ENCODE assay signal across 1 cellular context in the genomic region with DNA sequence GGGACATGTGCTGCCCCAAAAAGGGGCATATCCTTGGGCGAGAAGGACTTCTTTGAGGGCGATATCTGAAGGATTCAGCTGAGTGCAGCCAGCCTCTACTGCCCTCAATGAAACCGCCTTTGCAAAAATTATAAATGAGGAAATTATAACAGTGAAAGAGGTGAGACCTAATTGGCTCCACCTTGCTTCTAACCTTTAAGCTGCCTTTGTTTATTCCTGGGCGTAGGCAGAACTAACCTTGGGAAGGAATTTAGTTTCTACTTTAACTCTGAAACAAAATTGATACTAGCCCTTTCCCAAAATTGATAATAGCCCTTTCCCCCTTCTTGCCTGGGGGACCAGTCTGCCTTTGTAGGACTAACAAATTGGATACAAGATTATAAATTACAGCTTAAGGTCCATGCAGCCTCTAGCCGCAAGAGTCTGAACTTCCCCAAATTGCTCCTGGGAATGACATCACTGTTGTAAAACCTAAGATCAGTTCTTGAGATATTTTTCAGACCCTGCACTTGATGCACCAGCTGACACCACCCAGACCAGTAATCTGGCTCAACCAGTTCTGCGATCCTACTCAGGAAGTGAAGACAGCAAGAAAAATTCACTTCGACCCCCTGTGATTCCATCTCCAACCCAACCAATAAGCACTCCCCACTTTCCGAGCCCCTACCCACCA.
TF ChIP-seq lines count a peak whose summit lies in the region.

No MANE protein-coding gene starts in this region.

TF ChIP-seq in K562, 482 proteins besides CTCF, POLR2A, EP300 and RAD21 (continues in another document):
- no peak for TF ChIP-seq MECOM (CRISPR knock-in tag; IDR thresholded peaks at IDR 0.05)
- peak; percentile 34; the same call in 1 of the 2 replicates for TF ChIP-seq USF1 (CRISPR knock-in tag; IDR thresholded peaks at IDR 0.05)
- no peak for TF ChIP-seq RNF2 (IDR thresholded peaks at IDR 0.05)
- no peak for TF ChIP-seq FUS (optimal IDR thresholded peaks at IDR 0.05; ENCODE audit: low read depth, low read length)
- 0 out of 2 replicates have a peak, but pooled peaks have one; percentile 26 for TF ChIP-seq MYC (IDR thresholded peaks at IDR 0.05; ENCODE audit: low read depth, low read length)
- TF ChIP-seq MYC (CRISPR knock-in tag; IDR thresholded peaks at IDR 0.05; ENCODE audit: borderline replicate concordance, low read depth), result no peak
- TF ChIP-seq RAD51 (IDR thresholded peaks at IDR 0.05; ENCODE audit: borderline replicate concordance, low read depth), result 0 out of 2 replicates have a peak, but pooled peaks have one; percentile 44
- TF ChIP-seq MEIS2 (IDR thresholded peaks at IDR 0.05; ENCODE audit: partially characterized antibody), result peak; percentile 60
- TF ChIP-seq SMARCC2 (IDR thresholded peaks at IDR 0.05; ENCODE audit: low read depth), result peak; percentile 32; the same call in 1 of the 2 replicates
- TF ChIP-seq RCOR1 (IDR thresholded peaks at IDR 0.05; ENCODE audit: borderline replicate concordance in 1 of 2, low read depth in 2 of 2, low read length in 2 of 2), result peak in 1 of 2 experiments; percentile 66; a peak in 1 of 4 replicates
- peak; percentile 60; the same call in 1 of the 2 replicates for TF ChIP-seq SMARCA4 (IDR thresholded peaks at IDR 0.05)
- TF ChIP-seq SP1 (CRISPR knock-in tag; IDR thresholded peaks at IDR 0.05), result peak; percentile 1; the same call in 1 of the 2 replicates
- TF ChIP-seq KDM5B (IDR thresholded peaks at IDR 0.05; ENCODE audit: insufficient replicate concordance, low read depth, low read length), result no peak
- TF ChIP-seq GTF2E2 (tag; IDR thresholded peaks at IDR 0.05), result 0 out of 2 replicates have a peak, but pooled peaks have one; percentile 43
- TF ChIP-seq RFX5 (IDR thresholded peaks at IDR 0.05; ENCODE audit: low read depth, low read length), result no peak
- no peak for TF ChIP-seq LARP7 (IDR thresholded peaks at IDR 0.05)
- peak; percentile 80 for TF ChIP-seq JUN (IDR thresholded peaks at IDR 0.05; ENCODE audit: borderline replicate concordance, low read depth, low read length)
- no peak for TF ChIP-seq JUN (CRISPR knock-in tag; IDR thresholded peaks at IDR 0.05; ENCODE audit: borderline replicate concordance)
- peak; percentile 70; the same call in 1 of the 2 replicates for TF ChIP-seq CREM (IDR thresholded peaks at IDR 0.05; ENCODE audit: low read depth)
- no peak for TF ChIP-seq PRMT5 (CRISPR knock-in tag; IDR thresholded peaks at IDR 0.05)
- TF ChIP-seq, protein P1, sequence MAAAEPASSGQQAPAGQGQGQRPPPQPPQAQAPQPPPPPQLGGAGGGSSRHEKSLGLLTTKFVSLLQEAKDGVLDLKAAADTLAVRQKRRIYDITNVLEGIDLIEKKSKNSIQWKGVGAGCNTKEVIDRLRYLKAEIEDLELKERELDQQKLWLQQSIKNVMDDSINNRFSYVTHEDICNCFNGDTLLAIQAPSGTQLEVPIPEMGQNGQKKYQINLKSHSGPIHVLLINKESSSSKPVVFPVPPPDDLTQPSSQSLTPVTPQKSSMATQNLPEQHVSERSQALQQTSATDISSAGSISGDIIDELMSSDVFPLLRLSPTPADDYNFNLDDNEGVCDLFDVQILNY (CRISPR knock-in tag; IDR thresholded peaks at IDR 0.05), result 0 out of 2 replicates have a peak, but pooled peaks have one; percentile 36
- TF ChIP-seq BHLHE40 (IDR thresholded peaks at IDR 0.05; ENCODE audit: low read length), result peak; percentile 16; the same call in 1 of the 2 replicates
- peak; percentile 12; the same call in 1 of the 2 replicates for TF ChIP-seq TOE1 (IDR thresholded peaks at IDR 0.05; ENCODE audit: borderline replicate concordance)
- TF ChIP-seq TOE1 (CRISPR knock-in tag; IDR thresholded peaks at IDR 0.05; ENCODE audit: borderline replicate concordance, low read depth), result no peak
- peak; percentile 98 for TF ChIP-seq ATF7 (IDR thresholded peaks at IDR 0.05)
- no peak for TF ChIP-seq RHOXF2B (CRISPR knock-in tag; conservative IDR thresholded peaks at IDR 0.05)
- no peak for TF ChIP-seq BMI1 (IDR thresholded peaks at IDR 0.05; ENCODE audit: low read length)
- TF ChIP-seq HMBOX1 (IDR thresholded peaks at IDR 0.05), result peak; percentile 73
- no peak for TF ChIP-seq FOXP1 (CRISPR knock-in tag; IDR thresholded peaks at IDR 0.05)
- TF ChIP-seq VEZF1 (CRISPR knock-in tag; IDR thresholded peaks at IDR 0.05), result no peak; the same call in 1 of the 2 replicates
- peak; percentile 4 for TF ChIP-seq ZFP36 (IDR thresholded peaks at IDR 0.05; ENCODE audit: low read depth, low read length, partially characterized antibody)
- no peak for TF ChIP-seq PBX2 (CRISPR knock-in tag; IDR thresholded peaks at IDR 0.05; ENCODE audit: low read depth)
- TF ChIP-seq PBX2 (tag; conservative IDR thresholded peaks at IDR 0.05; ENCODE audit: low read depth), result 0 out of 2 replicates have a peak, but pooled peaks have one; percentile 9
- TF ChIP-seq ZNF311 (CRISPR knock-in tag; IDR thresholded peaks at IDR 0.05), result no peak
- TF ChIP-seq NRF1 (conservative IDR thresholded peaks at IDR 0.05 in 1 of 2, IDR thresholded peaks at IDR 0.05 in 1 of 2), result peak in 1 of 2 experiments; percentile 24; a peak in 1 of 4 replicates
- no peak for TF ChIP-seq KDM1A (IDR thresholded peaks at IDR 0.05)
- peak; percentile 73 for TF ChIP-seq ARID1B (IDR thresholded peaks at IDR 0.05)
- TF ChIP-seq HIVEP1 (CRISPR knock-in tag; IDR thresholded peaks at IDR 0.05), result no peak
- TF ChIP-seq SMARCE1 (IDR thresholded peaks at IDR 0.05), result peak; percentile 73; the same call in 1 of the 2 replicates
- 0 out of 2 replicates have a peak, but pooled peaks have one; percentile 52 for TF ChIP-seq TFAP4 (CRISPR knock-in tag; IDR thresholded peaks at IDR 0.05; ENCODE audit: borderline replicate concordance)
- TF ChIP-seq TEAD4 (IDR thresholded peaks at IDR 0.05; ENCODE audit: low read length), result peak; percentile 42; the same call in 1 of the 2 replicates
- TF ChIP-seq TEAD4 (CRISPR knock-in tag; IDR thresholded peaks at IDR 0.05; ENCODE audit: borderline replicate concordance), result no peak
- TF ChIP-seq ZNF318 (IDR thresholded peaks at IDR 0.05; ENCODE audit: borderline replicate concordance in 1 of 2, low read depth in 1 of 2), result peak in 1 of 2 experiments; percentile 50; a peak in 1 of 4 replicates
